ENCODE assay signal across 8 cellular contexts in genomic region chr2:138501427-138502252, GRCh38. TPM values are rescaled to one million over a fixed set of nuclear protein-coding genes. Genes with fewer than 3 reads are reported as not detected.
DNase-seq lines count a peak whose midpoint lies in the region; ATAC-seq and TF ChIP-seq lines count a peak whose summit lies in the region.

Gene SPOPL, plus strand, starts transcription at chr2:138501770. Its CDS starts 48,447 bp downstream, at chr2:138550217.

- peaks cover 1% of the 10 kb centered on the region for H3K36me3 Mint-ChIP-seq in chondrocyte (ENCODE audit: low read depth)

- DNase-seq in AML-193 (lab: John Stamatoyannopoulos, UW) = peak; percentile 67 to 75
- peak; percentile 72 to 90 for DNase-seq in NCI-H446 (lab: John Stamatoyannopoulos, UW)
- DNase-seq in activated CD4-positive, alpha-beta T cell treated with anti-CD3 and anti-CD28 coated beads for 24 hours (ENCODE audit: low read depth in 2 of 2) = peak; percentile 75 to 78
- DNase-seq in chondrocyte (ENCODE audit: low spot score) = peak; percentile 94
- peak; percentile 96 for DNase-seq in kidney tubule cell (ENCODE audit: low spot score)
- peak; percentile 62 to 80 (median 72) for DNase-seq in stimulated activated CD4-positive, alpha-beta T cell treated with anti-CD3 and anti-CD28 coated beads, Interleukin-1b, Interleukin-23, amount 100 ng/mL, for 24 hours (ENCODE audit: low read depth in 4 of 4, low spot score in 1 of 4)

- H3K27ac Mint-ChIP-seq in chondrocyte (ENCODE audit: unreplicated experiment) = peak within 1 kb of the TSS; percentile 98

- peak within 1 kb of the TSS; percentile 100 for H3K4me3 Mint-ChIP-seq in chondrocyte (ENCODE audit: unreplicated experiment)

- peak; percentile 63 for TF ChIP-seq CTCF in chondrocyte (IDR thresholded peaks at IDR 0.05)

- H3K9me3 Mint-ChIP-seq in chondrocyte (ENCODE audit: low read depth) = no peaks in the 10 kb centered on the region

- peak; percentile 84 for ATAC-seq in GM19025 (IDR thresholded peaks at IDR 0.05; ENCODE audit: low read depth, unreplicated experiment)
- ATAC-seq in HG03280 (IDR thresholded peaks at IDR 0.05; ENCODE audit: unreplicated experiment) = peak; percentile 80

- H3K27me3 Mint-ChIP-seq in chondrocyte (ENCODE audit: low read depth) = no peaks in the 10 kb centered on the region

- peaks cover 43% of the 10 kb centered on the region for H3K4me1 Mint-ChIP-seq in chondrocyte (ENCODE audit: low read depth)

RNA-seq across cellular contexts. Expression of gene SPOPL, which starts in this region (rescaled TPM):
- total RNA-seq in chondrocyte = 9.9 to 16.2 TPM (median 14.7 TPM) in 3 replicates

Comparison
In these comparisons a context has a peak if more than half of its experiments do, and no peak if none do; other contexts are left out.
1. Peak in every context shown above with its lines: DNase-seq and ATAC-seq.